Comparison of ENCODE assay signal across 34 cellular contexts in genomic region chr12:131675126-131676080, GRCh38.
"Had no signal": no experiment of that assay in that cellular context is flagged by ENCODE, and none has a peak within 500 bp of the region (broad histone marks: within the 10 kb centered on the region; RNA-seq: fewer than 3 reads in every experiment).

No MANE protein-coding gene starts in this region.

- H3K4me2 ChIP-seq: hepatocyte had no signal

- H3K4me3 Mint-ChIP-seq: activated CD4-positive, alpha-beta memory T cell treated with anti-CD3 and anti-CD28 coated beads, Interleukin-2, amount 10 ng/mL, durations not matched to agents 7 days and 5 days; activated CD4-positive, alpha-beta T cell treated with anti-CD3 and anti-CD28 coated beads, Interleukin-2, amount 10 ng/mL, durations not matched to agents 24 days and 14 days; activated naive CD8-positive, alpha-beta T cell; activated T-cell treated with anti-CD3 and anti-CD28 coated beads, Interleukin-2, amount 50 U/mL, for 24 hours; effector memory CD8-positive, alpha-beta T cell; mesothelial cell of epicardium; naive B cell; nephron progenitor cell; stimulated activated naive B cell treated with anti-CD40 and anti-IgM and Interleukin-4, amounts not matched to agents 10 μg/mL and 1 μg/mL and 100 μg/mL, for 72 hours; T-helper 17 cell had no signal

- H3K4me3 ChIP-seq: body of pancreas, cardiac muscle cell, colonic mucosa, dorsolateral prefrontal cortex, gastroesophageal sphincter, hepatocyte, pancreas, prostate gland, sigmoid colon, tibial nerve, uterus had no signal

- H3K36me3 Mint-ChIP-seq: activated naive CD8-positive, alpha-beta T cell; mesothelial cell of epicardium; stimulated activated naive B cell treated with anti-CD40 and anti-IgM and Interleukin-4, amounts not matched to agents 10 μg/mL and 1 μg/mL and 100 μg/mL, for 72 hours had no signal

- H3K9me3 ChIP-seq: body of pancreas, colonic mucosa, neutrophil, pancreas, prostate gland had no signal

- H3K4me1 ChIP-seq: body of pancreas, colonic mucosa, gastroesophageal sphincter, pancreas, prostate gland, sigmoid colon, tibial nerve, uterus had no signal

- H3K27me3 ChIP-seq: body of pancreas, cardiac muscle cell, colonic mucosa, dorsolateral prefrontal cortex, hepatocyte, neutrophil, uterus had no signal

- ATAC-seq: body of pancreas; effector memory CD8-positive, alpha-beta T cell; gastroesophageal sphincter; left cardiac atrium; left ventricle myocardium superior; pancreas; stimulated activated naive B cell treated with anti-CD40 and anti-IgM and Interleukin-4, amounts not matched to agents 10 μg/mL and 1 μg/mL and 100 μg/mL, for 72 hours; T-helper 17 cell had no signal

- H3K27ac Mint-ChIP-seq: activated CD4-positive, alpha-beta memory T cell treated with anti-CD3 and anti-CD28 coated beads, Interleukin-2, amount 10 ng/mL, durations not matched to agents 7 days and 5 days; activated CD4-positive, alpha-beta T cell treated with anti-CD3 and anti-CD28 coated beads, Interleukin-2, amount 10 ng/mL, durations not matched to agents 24 days and 14 days; activated naive CD8-positive, alpha-beta T cell; activated T-cell treated with anti-CD3 and anti-CD28 coated beads, Interleukin-2, amount 50 U/mL, for 24 hours; effector memory CD8-positive, alpha-beta T cell; mesothelial cell of epicardium; naive B cell; stimulated activated naive B cell treated with anti-CD40 and anti-IgM and Interleukin-4, amounts not matched to agents 10 μg/mL and 1 μg/mL and 100 μg/mL, for 72 hours; T-helper 17 cell had no signal

- H3K4me1 Mint-ChIP-seq: activated CD4-positive, alpha-beta memory T cell treated with anti-CD3 and anti-CD28 coated beads, Interleukin-2, amount 10 ng/mL, durations not matched to agents 7 days and 5 days; activated CD4-positive, alpha-beta T cell treated with anti-CD3 and anti-CD28 coated beads, Interleukin-2, amount 10 ng/mL, durations not matched to agents 24 days and 14 days; mesothelial cell of epicardium; naive B cell; nephron progenitor cell; stimulated activated naive B cell treated with anti-CD40 and anti-IgM and Interleukin-4, amounts not matched to agents 10 μg/mL and 1 μg/mL and 100 μg/mL, for 72 hours; T-helper 17 cell had no signal

- H3K9me3 Mint-ChIP-seq: activated CD4-positive, alpha-beta T cell treated with anti-CD3 and anti-CD28 coated beads, Interleukin-2, amount 10 ng/mL, durations not matched to agents 24 days and 14 days; activated T-cell treated with anti-CD3 and anti-CD28 coated beads, Interleukin-2, amount 50 U/mL, for 24 hours had no signal

- H3K27ac ChIP-seq: body of pancreas, cardiac muscle cell, colonic mucosa, dorsolateral prefrontal cortex, gastroesophageal sphincter, hepatocyte, pancreas, prostate gland, sigmoid colon, tibial nerve, uterus had no signal

- DNase-seq: activated CD4-positive, alpha-beta memory T cell treated with anti-CD3 and anti-CD28 coated beads, Interleukin-2, amount 10 ng/mL, durations not matched to agents 7 days and 5 days; activated CD4-positive, alpha-beta T cell treated with anti-CD3 and anti-CD28 coated beads, Interleukin-2, amount 10 ng/mL, durations not matched to agents 24 days and 14 days; activated CD4-positive, CD25-positive, alpha-beta regulatory T cell treated with anti-CD3 and anti-CD28 coated beads, Interleukin-2, amount 50 U/mL, for 72 hours; activated CD8-positive, alpha-beta memory T cell treated with anti-CD3 and anti-CD28 coated beads, Interleukin-2, amount 50 U/mL, for 48 hours; activated T-cell treated with anti-CD3 and anti-CD28 coated beads, Interleukin-2, amount 50 U/mL, for 24 hours; anterior cingulate cortex; body of pancreas; cerebellar nuclear complex; colonic mucosa; dorsolateral prefrontal cortex; effector memory CD8-positive, alpha-beta T cell; left cardiac atrium; left ventricle myocardium superior; mammary epithelial cell; naive B cell; nephron progenitor cell; pancreas; retina; sigmoid colon; small intestine; stimulated activated CD4-positive, alpha-beta T cell treated with anti-CD3 and anti-CD28 coated beads, Interleukin-1b, Interleukin-23, amount 100 ng/mL, for 48 hours; stimulated activated CD4-positive, alpha-beta T cell treated with anti-CD3 and anti-CD28 coated beads, Interleukin-4, amount 100 ng/mL, for 4 hours; stimulated activated naive B cell treated with anti-CD40 and anti-IgM and Interleukin-4, amounts not matched to agents 10 μg/mL and 1 μg/mL and 100 μg/mL, for 72 hours; T-helper 17 cell; T1000; uterus had no signal

- H3K79me2 ChIP-seq: hepatocyte had no signal

- H2AFZ ChIP-seq: hepatocyte had no signal

- H3K36me3 ChIP-seq: cardiac muscle cell, colonic mucosa, gastroesophageal sphincter, neutrophil, pancreas, prostate gland, sigmoid colon, tibial nerve, uterus had no signal
